Comparison of ENCODE assay signal across 8 cellular contexts in genomic region chr5:43063731-43064171, GRCh38. TPM values are rescaled to one million over a fixed set of nuclear protein-coding genes. Genes with fewer than 3 reads are reported as not detected.
DNase-seq lines count a peak whose midpoint lies in the region; ATAC-seq and TF ChIP-seq lines count a peak whose summit lies in the region.

No MANE protein-coding gene starts in this region.

- no peaks in the 10 kb centered on the region for H3K9me3 ChIP-seq in HUES48 (ENCODE audit: control insufficient read depth, insufficient read depth, low read length)
- H3K9me3 ChIP-seq in right lobe of liver, result no peaks in the 10 kb centered on the region

- H3K9ac ChIP-seq in HUES48 (ENCODE audit: low read depth, low read length), result no peak overlapping the region

- WGBS in right lobe of liver (ENCODE audit: insufficient coverage, low coverage, low lambda C conversion rate, missing lambda C conversion rate), result 66% methylated on average over 8 of the region's 12 CpGs

- no peak overlapping the region; the same call in 1 of the 2 replicates for H3K4me3 ChIP-seq in HUES48 (ENCODE audit: low read depth, low read length)
- H3K4me3 ChIP-seq in right lobe of liver, result peak overlapping the region in 1 of 3 donors; percentile 69

- no peaks in the 10 kb centered on the region for H3K36me3 ChIP-seq in HUES48 (ENCODE audit: control insufficient read depth, insufficient read depth, low read length)
- no peaks in the 10 kb centered on the region for H3K36me3 ChIP-seq in right lobe of liver

- DNase-seq in astrocyte of the hippocampus (ENCODE audit: low read depth, low spot score), result peak; percentile 70
- DNase-seq in right lobe of liver, result peak in 1 of 3 donors; percentile 56
- DNase-seq in NCI-H1436 treated with DMSO at 0.1 percent for 48 hours (lab: John Stamatoyannopoulos, UW), result no peak
- DNase-seq in GF-D8 (lab: John Stamatoyannopoulos, UW), result no peak
- no peak for DNase-seq in NCI-H2171 (lab: John Stamatoyannopoulos, UW)
- no peak for DNase-seq in LoVo (ENCODE audit: low spot score)

- peaks cover 18% of the 10 kb centered on the region for H3K4me1 ChIP-seq in HUES48 (ENCODE audit: control insufficient read depth, insufficient read depth, low read length)
- peaks cover 0 to 13% (median 6%) of the 10 kb centered on the region in 4 donors for H3K4me1 ChIP-seq in right lobe of liver

- intact Hi-C loops in right lobe of liver (cut with DNase I), result no loop called here

- peaks cover 3% of the 10 kb centered on the region; the same call in 1 of the 2 replicates for H3K27me3 ChIP-seq in HUES48 (ENCODE audit: control insufficient read depth, insufficient read depth, low read length)
- no peaks in the 10 kb centered on the region for H3K27me3 ChIP-seq in right lobe of liver

- no peak for ATAC-seq in right lobe of liver

- TF ChIP-seq POLR2A in right lobe of liver (IDR thresholded peaks at IDR 0.05), result no peak

- no peak for TF ChIP-seq CTCF in 22Rv1 (IDR thresholded peaks at IDR 0.05)
- TF ChIP-seq CTCF in right lobe of liver (IDR thresholded peaks at IDR 0.05), result no peak

- H3K27ac ChIP-seq in 22Rv1 (peak overlapping the region; percentile 96), HUES48 (ENCODE audit: low read depth, low read length) (peak overlapping the region; percentile 88), right lobe of liver (peak overlapping the region; percentile 97 to 100 (median 100))

RNA-seq across cellular contexts. Expression of gene ANXA2R, which starts 23.6 kb away (rescaled TPM):
- 1 to 10 TPM in 1 of 6 experiments, under 1 TPM in 5; 0.21 to 1.1 (median 0.41) TPM for total RNA-seq in right lobe of liver

RNA-seq across cellular contexts. Expression of gene ZNF131, which starts 57.0 kb away (rescaled TPM):
- total RNA-seq in right lobe of liver, result 10 to 100 TPM in 5 of 6 experiments, 1 to 10 TPM in 1; 9.6 to 16.3 (median 12.1) TPM
